Comparison of ENCODE assay signal across 1 cellular context in genomic region chr1:230067441-230067870, GRCh38.
TF ChIP-seq lines count a peak whose summit lies in the region.

No MANE protein-coding gene starts in this region.

TF ChIP-seq in H1, 55 proteins besides CTCF, POLR2A, EP300 and RAD21 (continued from another document):
- TF ChIP-seq GABPA (IDR thresholded peaks at IDR 0.05; ENCODE audit: borderline replicate concordance, insufficient read depth, low read length) (0 out of 2 replicates have a peak, but pooled peaks have one; percentile 13), RBBP5 (IDR thresholded peaks at IDR 0.05; ENCODE audit: borderline replicate concordance, low read depth, low read length) (0 out of 2 replicates have a peak, but pooled peaks have one; percentile 32)
